ENCODE assay signal across 14 cellular contexts in genomic region chr20:32970115-32970972, GRCh38. TPM values are rescaled to one million over a fixed set of nuclear protein-coding genes. Genes with fewer than 3 reads are reported as not detected.
A peak's percentile ranks its signal among the peaks of the same experiment; 100 is the strongest.
DNase-seq lines count a peak whose midpoint lies in the region; ATAC-seq and TF ChIP-seq lines count a peak whose summit lies in the region.
"Had no signal": no experiment of that assay in that cellular context is flagged by ENCODE, and none has a peak within 500 bp of the region (broad histone marks: within the 10 kb centered on the region; RNA-seq: fewer than 3 reads in every experiment).

No MANE protein-coding gene starts in this region.

- no peak overlapping the region for H3K4ac ChIP-seq in trophoblast cell (ENCODE audit: low read depth, low read length)

- H3K23ac ChIP-seq in trophoblast cell (ENCODE audit: low read length) = no peak overlapping the region

- CTCF ChIA-PET in GM10248 (lab: Yijun Ruan, JAX) = no interaction called here

- H2AFZ ChIP-seq in trophoblast cell (ENCODE audit: insufficient read depth, low read length, poor library complexity) = no peak overlapping the region

- no peak for DNase-seq in CD4-positive, CD25-positive, alpha-beta regulatory T cell
- DNase-seq in GM10248 (ENCODE audit: extremely low spot score) (peak; percentile 11), trophoblast cell (no peak), NCI-H1092 (lab: John Stamatoyannopoulos, UW) (no peak), amygdala (lab: John Stamatoyannopoulos, UW) (no peak), NCI-H1694 (lab: John Stamatoyannopoulos, UW) (no peak)
- no peak for DNase-seq in effector memory CD4-positive, alpha-beta T cell
- DNase-seq: effector CD8-positive, alpha-beta T cell had no signal

- no peak overlapping the region for H4K91ac ChIP-seq in trophoblast cell (ENCODE audit: low read depth, low read length)

- H3K27me3 ChIP-seq in CD4-positive, CD25-positive, alpha-beta regulatory T cell (ENCODE audit: control insufficient read depth, insufficient read depth, low read length) = no peaks in the 10 kb centered on the region
- H3K27me3 ChIP-seq in effector memory CD4-positive, alpha-beta T cell (replicated peaks; ENCODE audit: control insufficient read depth, insufficient read depth, low read length, poor library complexity, severe bottlenecking) = no peaks in the 10 kb centered on the region
- H3K27me3 ChIP-seq in trophoblast cell (ENCODE audit: insufficient read depth, low read length) = no peaks in the 10 kb centered on the region

- H3K4me3 Mint-ChIP-seq in CD4-positive, CD25-positive, alpha-beta regulatory T cell = peak overlapping the region in 3 of 4 donors; percentile 44 to 91 (median 82)
- H3K4me3 Mint-ChIP-seq: stimulated activated memory B cell treated with anti-CD40 and anti-IgM and Interleukin-4, amounts not matched to agents 10 μg/mL and 1 μg/mL and 100 μg/mL, for 72 hours had no signal

- peak overlapping the region; percentile 13 for H2AK5ac ChIP-seq in trophoblast cell (ENCODE audit: low read length)

- no peak overlapping the region for H2BK12ac ChIP-seq in trophoblast cell (ENCODE audit: low read length)

- H3K79me1 ChIP-seq in trophoblast cell (ENCODE audit: low read length) = no peaks in the 10 kb centered on the region

- peak overlapping the region in 1 of 3 donors; percentile 91 for H3K27ac Mint-ChIP-seq in CD4-positive, CD25-positive, alpha-beta regulatory T cell
- H3K27ac Mint-ChIP-seq: stimulated activated memory B cell treated with anti-CD40 and anti-IgM and Interleukin-4, amounts not matched to agents 10 μg/mL and 1 μg/mL and 100 μg/mL, for 72 hours had no signal

- H4K12ac ChIP-seq in trophoblast cell (ENCODE audit: low read depth, low read length) = no peak overlapping the region

- peak overlapping the region; percentile 18 for H3K4me3 ChIP-seq in CD4-positive, CD25-positive, alpha-beta regulatory T cell (ENCODE audit: low read depth, low read length)
- no peak overlapping the region for H3K4me3 ChIP-seq in effector memory CD4-positive, alpha-beta T cell (ENCODE audit: insufficient read depth, low read depth, low read length, poor library complexity, severe bottlenecking)
- H3K4me3 ChIP-seq in trophoblast cell (ENCODE audit: low read depth, low read length) = no peak overlapping the region

- no peaks in the 10 kb centered on the region for H3K9me3 ChIP-seq in CD4-positive, CD25-positive, alpha-beta regulatory T cell (ENCODE audit: control insufficient read depth in 2 of 2, low read length in 2 of 2)
- no peaks in the 10 kb centered on the region for H3K9me3 ChIP-seq in effector memory CD4-positive, alpha-beta T cell (ENCODE audit: control insufficient read depth, low read length)
- H3K9me3 ChIP-seq in trophoblast cell (ENCODE audit: insufficient read depth, low read depth, low read length) = no peaks in the 10 kb centered on the region

- H3K9ac ChIP-seq in trophoblast cell (ENCODE audit: low read length) = no peak overlapping the region

- no CpG with 5 or more reads among the region's 15 CpGs for whole genome bisulfite sequencing in trophoblast cell (ENCODE audit: extremely low coverage, insufficient coverage, insufficient read length)

- ATAC-seq in CD4-positive, CD25-positive, alpha-beta regulatory T cell (ENCODE audit: low read depth in 2 of 2) = no peak
- no peak for ATAC-seq in HG02798 (IDR thresholded peaks at IDR 0.05; ENCODE audit: poor library complexity, unreplicated experiment)
- ATAC-seq: stimulated activated memory B cell treated with anti-CD40 and anti-IgM and Interleukin-4, amounts not matched to agents 10 μg/mL and 1 μg/mL and 100 μg/mL, for 72 hours had no signal

- POLR2A ChIA-PET in GM10248 (lab: Yijun Ruan, JAX) = no interaction called here

- no peak overlapping the region for H2BK5ac ChIP-seq in trophoblast cell (ENCODE audit: low read depth, low read length, poor library complexity)

- TF ChIP-seq CTCF in GM10248 (IDR thresholded peaks at IDR 0.05; ENCODE audit: control extremely low read depth, extremely low read depth, low read depth, missing control alignments) = no peak

- no peak overlapping the region for H4K8ac ChIP-seq in trophoblast cell (ENCODE audit: low read depth, low read length)

- peaks cover 98% of the 10 kb centered on the region for H3K4me1 ChIP-seq in CD4-positive, CD25-positive, alpha-beta regulatory T cell (ENCODE audit: control insufficient read depth, insufficient read depth, low read length, poor library complexity, severe bottlenecking)
- peaks cover 87% of the 10 kb centered on the region for H3K4me1 ChIP-seq in effector memory CD4-positive, alpha-beta T cell (ENCODE audit: control insufficient read depth, insufficient read depth, low read length, poor library complexity, severe bottlenecking)
- peaks cover 0 to 6% of the 10 kb centered on the region in 2 experiments for H3K4me1 ChIP-seq in trophoblast cell (ENCODE audit: control insufficient read depth in 1 of 2, insufficient read depth in 2 of 2, low read length in 2 of 2)

- H3K36me3 ChIP-seq in CD4-positive, CD25-positive, alpha-beta regulatory T cell (ENCODE audit: control insufficient read depth, insufficient read depth, low read length) = no peaks in the 10 kb centered on the region
- no peaks in the 10 kb centered on the region for H3K36me3 ChIP-seq in effector memory CD4-positive, alpha-beta T cell (ENCODE audit: control insufficient read depth, insufficient read depth, low read length)
- no peaks in the 10 kb centered on the region for H3K36me3 ChIP-seq in trophoblast cell (ENCODE audit: control insufficient read depth in 1 of 2, insufficient read depth in 2 of 2, low read length in 2 of 2)

- H3K79me2 ChIP-seq in trophoblast cell (ENCODE audit: control insufficient read depth, insufficient read depth, low read length, poor library complexity) = no peaks in the 10 kb centered on the region

- peaks cover 26 to 68% (median 47%) of the 10 kb centered on the region in 4 donors for H3K4me1 Mint-ChIP-seq in CD4-positive, CD25-positive, alpha-beta regulatory T cell

- no peak overlapping the region for H3K14ac ChIP-seq in trophoblast cell (ENCODE audit: low read length)

- peak overlapping the region; percentile 97 for H3K27ac ChIP-seq in CD4-positive, CD25-positive, alpha-beta regulatory T cell (ENCODE audit: insufficient read depth, low read length, poor library complexity, severe bottlenecking)
- peak overlapping the region; percentile 98 for H3K27ac ChIP-seq in effector memory CD4-positive, alpha-beta T cell (ENCODE audit: insufficient read depth, low read length, poor library complexity, severe bottlenecking)
- H3K27ac ChIP-seq in trophoblast cell (ENCODE audit: low read depth, low read length) = no peak overlapping the region

- peaks cover 0 to 1% (median 0%) of the 10 kb centered on the region in 7 donors for H3K9me3 Mint-ChIP-seq in CD4-positive, CD25-positive, alpha-beta regulatory T cell
- H3K9me3 Mint-ChIP-seq: stimulated activated memory B cell treated with anti-CD40 and anti-IgM and Interleukin-4, amounts not matched to agents 10 μg/mL and 1 μg/mL and 100 μg/mL, for 72 hours had no signal

- H3K18ac ChIP-seq in trophoblast cell (ENCODE audit: low read length) = no peak overlapping the region

- no peak overlapping the region for H2BK120ac ChIP-seq in trophoblast cell (ENCODE audit: insufficient read depth, low read length, poor library complexity)

- H3K27me3 Mint-ChIP-seq in CD4-positive, CD25-positive, alpha-beta regulatory T cell = no peaks in the 10 kb centered on the region
- H3K27me3 Mint-ChIP-seq: stimulated activated memory B cell treated with anti-CD40 and anti-IgM and Interleukin-4, amounts not matched to agents 10 μg/mL and 1 μg/mL and 100 μg/mL, for 72 hours had no signal

- H3K4me2 ChIP-seq in trophoblast cell (ENCODE audit: low read length) = no peak overlapping the region

- H3K36me3 Mint-ChIP-seq in CD4-positive, CD25-positive, alpha-beta regulatory T cell = no peaks in the 10 kb centered on the region
- H3K36me3 Mint-ChIP-seq: stimulated activated memory B cell treated with anti-CD40 and anti-IgM and Interleukin-4, amounts not matched to agents 10 μg/mL and 1 μg/mL and 100 μg/mL, for 72 hours had no signal

RNA-seq across cellular contexts. Expression of gene SUN5, which starts 33.9 kb away (rescaled TPM):
- not detected for total RNA-seq in CD4-positive, CD25-positive, alpha-beta regulatory T cell
- not detected for polyA plus RNA-seq in CD4-positive, CD25-positive, alpha-beta regulatory T cell
- not detected in 2 replicates for polyA plus RNA-seq in trophoblast cell (2013)
- total RNA-seq: glomerular endothelial cell; NCI-H460; omental fat pad; T-helper 1 cell treated with Interleukin-12 subunit alpha and Interleukin-12 subunit beta and Interleukin-4 antibody, amounts not matched to agents 30 ng/mL and 1 ng/mL, for 36 hours had no signal

RNA-seq across cellular contexts. Expression of gene BPIFB2, which starts 37.2 kb away (rescaled TPM):
- not detected for total RNA-seq in CD4-positive, CD25-positive, alpha-beta regulatory T cell
- polyA plus RNA-seq in CD4-positive, CD25-positive, alpha-beta regulatory T cell = not detected
- not detected in 2 replicates for polyA plus RNA-seq in trophoblast cell (2013)
- total RNA-seq: glomerular endothelial cell; NCI-H460; omental fat pad; T-helper 1 cell treated with Interleukin-12 subunit alpha and Interleukin-12 subunit beta and Interleukin-4 antibody, amounts not matched to agents 30 ng/mL and 1 ng/mL, for 36 hours had no signal
